ENCODE assay signal across 22 cellular contexts in genomic region chr3:70731046-70731445, GRCh38.
DNase-seq lines count a peak whose midpoint lies in the region; FAIRE-seq and TF ChIP-seq lines count a peak whose summit lies in the region.
"Had no signal": no experiment of that assay in that cellular context is flagged by ENCODE, and none has a peak within 500 bp of the region (broad histone marks: within the 10 kb centered on the region; RNA-seq: fewer than 3 reads in every experiment).

No MANE protein-coding gene starts in this region.

- in situ Hi-C loops in mammary epithelial cell (cut with MboI; ENCODE audit: low sequenced_read_pairs in 2 of 2), result no loop called here

- no peaks in the 10 kb centered on the region for H3K79me2 ChIP-seq in mammary epithelial cell (ENCODE audit: insufficient read depth, low read length)
- no peaks in the 10 kb centered on the region for H3K79me2 ChIP-seq in smooth muscle cell (ENCODE audit: low read depth)

- no peaks in the 10 kb centered on the region for H3K36me3 Mint-ChIP-seq in MCF 10A (ENCODE audit: insufficient read depth, unreplicated experiment)
- H3K36me3 Mint-ChIP-seq: CD8-positive, alpha-beta T cell had no signal

- no peaks in the 10 kb centered on the region for H3K9me3 Mint-ChIP-seq in MCF 10A (ENCODE audit: unreplicated experiment)
- H3K9me3 Mint-ChIP-seq: CD4-positive, alpha-beta T cell; CD8-positive, alpha-beta T cell had no signal

- POLR2A ChIA-PET in MCF 10A (lab: Yijun Ruan, JAX), result no interaction called here

- no peak overlapping the region for H3K4me3 ChIP-seq in mammary epithelial cell (replicated peaks in 1 of 3; ENCODE audit: insufficient read depth in 1 of 3, low read depth in 2 of 3, low read length in 3 of 3)
- H3K4me3 ChIP-seq in bronchial epithelial cell (ENCODE audit: low read depth, low read length), result no peak overlapping the region
- no peak overlapping the region for H3K4me3 ChIP-seq in smooth muscle cell
- H3K4me3 ChIP-seq: A549; BLaER1 treated with 17β-estradiol and CSF1 and Interleukin-3, amounts not matched to agents 10 nM and 100 nM had no signal

- no peak for FAIRE-seq in bronchial epithelial cell (lab: Jason Lieb, UNC)
- FAIRE-seq: A549, D721Med, G401.6, GM12891, GM19239 had no signal

- H3K27ac ChIP-seq in mammary epithelial cell (ENCODE audit: insufficient read depth, low read depth, low read length), result no peak overlapping the region
- H3K27ac ChIP-seq in smooth muscle cell (ENCODE audit: low read depth), result no peak overlapping the region
- H3K27ac ChIP-seq: 22Rv1; A549; BLaER1 treated with 17β-estradiol and CSF1 and Interleukin-3, amounts not matched to agents 10 nM and 100 nM; C4-2B had no signal

- H3K9ac ChIP-seq in mammary epithelial cell (ENCODE audit: insufficient read depth, low read length) (no peak overlapping the region), smooth muscle cell (ENCODE audit: low read depth) (no peak overlapping the region)
- H3K9ac ChIP-seq: BLaER1 treated with 17β-estradiol and CSF1 and Interleukin-3, amounts not matched to agents 10 nM and 100 nM had no signal

- H3K36me3 ChIP-seq in mammary epithelial cell (ENCODE audit: insufficient read depth, low read length) (no peaks in the 10 kb centered on the region), bronchial epithelial cell (ENCODE audit: control insufficient read depth, insufficient read depth, low read length) (no peaks in the 10 kb centered on the region), smooth muscle cell (ENCODE audit: low read depth) (no peaks in the 10 kb centered on the region)
- H3K36me3 ChIP-seq: BLaER1 treated with 17β-estradiol and CSF1 and Interleukin-3, amounts not matched to agents 10 nM and 100 nM had no signal

- H3K4me2 ChIP-seq in mammary epithelial cell (ENCODE audit: insufficient read depth, low read depth, low read length) (no peak overlapping the region), smooth muscle cell (no peak overlapping the region)
- H3K4me2 ChIP-seq: A549; BLaER1 treated with 17β-estradiol and CSF1 and Interleukin-3, amounts not matched to agents 10 nM and 100 nM had no signal

- H3K9me3 ChIP-seq in mammary epithelial cell (replicated peaks; ENCODE audit: insufficient read depth, low read length), result no peaks in the 10 kb centered on the region
- H3K9me3 ChIP-seq in smooth muscle cell (replicated peaks; ENCODE audit: low read depth), result no peaks in the 10 kb centered on the region
- H3K9me3 ChIP-seq: A549; BLaER1 treated with 17β-estradiol and CSF1 and Interleukin-3, amounts not matched to agents 10 nM and 100 nM; Caco-2 had no signal

- H3K27ac Mint-ChIP-seq in MCF 10A (ENCODE audit: low read depth, unreplicated experiment), result no peak overlapping the region
- H3K27ac Mint-ChIP-seq: B cell; CD4-positive, alpha-beta T cell; CD8-positive, alpha-beta T cell had no signal

- no peaks in the 10 kb centered on the region for H3K4me1 Mint-ChIP-seq in MCF 10A (ENCODE audit: insufficient read depth, unreplicated experiment)
- H3K4me1 Mint-ChIP-seq: B cell had no signal

- TF ChIP-seq CTCF in mammary epithelial cell (conservative IDR thresholded peaks at IDR 0.05 in 1 of 2, IDR thresholded peaks at IDR 0.05 in 1 of 2; ENCODE audit: extremely low read depth in 1 of 2, insufficient read depth in 1 of 2, low read depth in 1 of 2, low read length in 2 of 2) (no peak), MCF 10A (IDR thresholded peaks at IDR 0.05; ENCODE audit: unreplicated experiment) (no peak), bronchial epithelial cell (IDR thresholded peaks at IDR 0.05; ENCODE audit: insufficient read depth, low read length, severe bottlenecking) (no peak), smooth muscle cell (IDR thresholded peaks at IDR 0.05; ENCODE audit: borderline replicate concordance, insufficient read depth, poor library complexity, severe bottlenecking) (no peak)

- no peaks in the 10 kb centered on the region for H3F3A ChIP-seq in smooth muscle cell (ENCODE audit: low read depth)

- H2AFZ ChIP-seq in mammary epithelial cell (ENCODE audit: low read depth, low read length) (no peak overlapping the region), smooth muscle cell (ENCODE audit: low read depth) (peak overlapping the region; percentile 19)

- H3K27me3 ChIP-seq in mammary epithelial cell (ENCODE audit: insufficient read depth, low read length) (no peaks in the 10 kb centered on the region), bronchial epithelial cell (ENCODE audit: control insufficient read depth, insufficient read depth, low read length) (no peaks in the 10 kb centered on the region), smooth muscle cell (ENCODE audit: low read depth) (no peaks in the 10 kb centered on the region)
- H3K27me3 ChIP-seq: BLaER1 treated with 17β-estradiol and CSF1 and Interleukin-3, amounts not matched to agents 10 nM and 100 nM had no signal

- CTCF ChIA-PET in mammary epithelial cell (lab: Charles Lee; ENCODE audit: low non-redundant PET) (no interaction called here), MCF 10A (lab: Yijun Ruan, JAX) (no interaction called here)

- WGBS in mammary epithelial cell (ENCODE audit: low coverage, missing lambda C conversion rate), result 70% methylated on average over 2 of the region's 2 CpGs
- 83% methylated on average over 2 of the region's 2 CpGs for WGBS in smooth muscle cell (ENCODE audit: low lambda C conversion rate)

- intact Hi-C loops in mammary epithelial cell (cut with micrococcal nuclease), result no loop called here
- intact Hi-C loops in MCF 10A (cut with micrococcal nuclease), result no loop called here

- dilution Hi-C loops in mammary epithelial cell (cut with HindIII; ENCODE audit: low sequenced_read_pairs), result no loop called here

- peaks cover 73% of the 10 kb centered on the region for H3K27me3 Mint-ChIP-seq in MCF 10A (ENCODE audit: insufficient read depth, unreplicated experiment)

- H3K4me1 ChIP-seq in mammary epithelial cell (ENCODE audit: insufficient read depth, low read length) (peaks cover under 1% of the 10 kb centered on the region), smooth muscle cell (ENCODE audit: low read depth) (peaks cover 16% of the 10 kb centered on the region)
- H3K4me1 ChIP-seq: A549; BLaER1 treated with 17β-estradiol and CSF1 and Interleukin-3, amounts not matched to agents 10 nM and 100 nM; Caco-2 had no signal

- H4K20me1 ChIP-seq in mammary epithelial cell (ENCODE audit: insufficient read depth, low read length) (no peaks in the 10 kb centered on the region), smooth muscle cell (ENCODE audit: low read depth) (no peaks in the 10 kb centered on the region)
- H4K20me1 ChIP-seq: BLaER1 treated with 17β-estradiol and CSF1 and Interleukin-3, amounts not matched to agents 10 nM and 100 nM had no signal

- BruUV-seq in mammary epithelial cell (replicated peaks; lab: Mats Ljungman, UMichigan), result no TSS peak
- no TSS peak for BruUV-seq in MCF 10A (replicated peaks; lab: Mats Ljungman, UMichigan)

- DNase-seq in mammary epithelial cell (peak; percentile 20), MCF 10A (ENCODE audit: unreplicated experiment) (no peak), bronchial epithelial cell (ENCODE audit: low read depth) (peak; percentile 76), smooth muscle cell (lab: John Stamatoyannopoulos, UW; ENCODE audit: unreplicated experiment) (no peak), NCI-H2107 treated with DMSO at 0.1 percent for 48 hours (lab: John Stamatoyannopoulos, UW; ENCODE audit: unreplicated experiment) (no peak)
- DNase-seq in stimulated activated naive CD4-positive, alpha-beta T cell treated with Interleukin-2 at 50 U/mL for 16 hours (lab: John Stamatoyannopoulos, UW), result no peak
- DNase-seq: AML-193; Caco-2; Calu3; CD4-positive, alpha-beta T cell; CD8-positive, alpha-beta T cell; DMS79 treated with DMSO at 0.1 percent for 48 hours; GF-D8 had no signal

- no peak overlapping the region for H3K4me3 Mint-ChIP-seq in MCF 10A (ENCODE audit: unreplicated experiment)
- H3K4me3 Mint-ChIP-seq: B cell; CD4-positive, alpha-beta T cell; CD8-positive, alpha-beta T cell had no signal

Comparison
In these comparisons a context has a peak if more than half of its experiments do, and no peak if none do; other contexts are left out.
1. DNase-seq: peak in mammary epithelial cell (single experiment) and bronchial epithelial cell (single experiment); none in MCF 10A (single experiment), smooth muscle cell (single experiment), NCI-H2107 treated with DMSO at 0.1 percent for 48 hours (single experiment) and stimulated activated naive CD4-positive, alpha-beta T cell treated with Interleukin-2 at 50 U/mL for 16 hours (single experiment).